30 cellular contexts compared by ENCODE assay signal in genomic region chr16:2184962-2185361, GRCh38. TPM values are rescaled to one million over a fixed set of nuclear protein-coding genes. Genes with fewer than 3 reads are reported as not detected.
"Had no signal": no experiment of that assay in that cellular context is flagged by ENCODE, and none has a peak within 500 bp of the region (broad histone marks: within the 10 kb centered on the region; RNA-seq: fewer than 3 reads in every experiment).

No MANE protein-coding gene starts in this region.

- ATAC-seq: activated CD8-positive, alpha-beta T cell treated with anti-CD3 and anti-CD28 coated beads for 36 hours; activated T-helper 17 cell treated with anti-CD3 and anti-CD28 coated beads, Interleukin-2, amount 50 U/mL, for 72 hours had no signal

- DNase-seq: activated CD4-positive, alpha-beta T cell treated with anti-CD3 and anti-CD28 coated beads, Interleukin-2, amount 10 ng/mL, durations not matched to agents 24 days and 14 days; activated CD4-positive, alpha-beta T cell treated with anti-CD3 and anti-CD28 coated beads, Interleukin-2, amount 50 U/mL, for 4 hours; activated CD8-positive, alpha-beta T cell treated with anti-CD3 and anti-CD28 coated beads for 36 hours; activated effector memory CD4-positive, alpha-beta T cell treated with anti-CD3 and anti-CD28 coated beads, Interleukin-2, amount 50 U/mL, for 16 hours; activated naive CD4-positive, alpha-beta T cell; activated naive CD4-positive, alpha-beta T cell treated with anti-CD3 and anti-CD28 coated beads, Interleukin-2, amount 50 U/mL, for 16 hours; activated naive CD8-positive, alpha-beta T cell treated with anti-CD3 and anti-CD28 coated beads for 36 hours; activated T-cell treated with anti-CD3 and anti-CD28 coated beads, Interleukin-2, amount 50 U/mL, for 1 hour; activated T-cell treated with anti-CD3 and anti-CD28 coated beads, Interleukin-2, amount 50 U/mL, for 72 hours; amniotic stem cell; aorta; brain microvascular endothelial cell; central memory CD4-positive, alpha-beta T cell; NCI-H1092 treated with DMSO at 0.1 percent for 48 hours; NCI-H1417; NCI-H146; NCI-H187; NCI-H2081; NCI-H2171 treated with DMSO at 0.1 percent for 48 hours; NCI-H2227 treated with DMSO at 0.1 percent for 48 hours; NCI-H446; NCI-H510A treated with DMSO at 0.1 percent for 48 hours; NCI-H526 treated with DMSO at 0.1 percent for 48 hours; NCI-H774; SHP77 treated with DMSO at 0.1 percent for 48 hours; SK-N-SH had no signal

RNA-seq across cellular contexts. Expression of gene CASKIN1, which starts 11.4 kb away (rescaled TPM):
- total RNA-seq: M059J, RPMI7951, SJSA1 had no signal
